In the genomic region with DNA sequence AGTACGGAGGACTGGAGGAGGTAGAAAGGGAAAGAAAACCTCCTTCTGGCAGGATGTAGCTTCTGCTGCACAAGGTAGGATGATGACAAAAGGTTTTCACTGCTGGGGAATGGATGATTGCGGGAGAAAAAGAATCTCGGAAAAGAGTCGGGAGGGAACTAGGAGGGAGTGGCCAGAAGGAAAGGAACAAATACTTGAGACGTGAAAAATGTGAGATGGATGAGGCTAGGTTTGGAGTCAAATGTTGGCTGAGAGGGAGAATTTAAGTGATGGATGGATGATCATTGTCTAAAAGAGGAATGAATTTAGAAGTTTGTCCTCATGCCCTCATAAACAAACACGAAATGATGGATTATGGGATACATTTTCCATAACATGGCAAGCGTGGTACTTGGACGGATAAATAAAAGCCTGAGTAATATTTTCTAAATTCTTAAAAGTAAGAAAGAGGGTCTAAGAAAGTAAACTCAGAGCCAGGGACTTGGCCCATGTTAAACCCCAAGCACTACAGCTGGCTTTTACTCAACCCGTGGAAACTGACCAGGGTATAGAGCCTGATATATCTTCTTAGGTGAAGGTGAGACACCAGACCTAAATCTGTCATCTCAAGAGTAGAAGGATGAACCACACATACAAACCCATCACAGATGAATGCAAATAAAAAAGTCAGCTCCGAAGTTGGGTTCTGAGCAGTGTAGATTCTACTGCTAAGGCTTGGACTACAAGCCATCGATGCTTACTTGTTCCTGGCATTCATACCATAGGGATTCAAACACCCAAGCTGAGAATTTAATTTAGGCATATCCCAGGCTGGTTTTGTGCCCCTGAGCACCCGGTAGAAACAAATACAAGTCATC, we compare ENCODE assay signal across 8 cellular contexts.
DNase-seq lines count a peak whose midpoint lies in the region; ATAC-seq and TF ChIP-seq lines count a peak whose summit lies in the region.

No MANE protein-coding gene starts in this region.

- ATAC-seq in T-cell (replicated peaks in 1 of 4) = no peak
- ATAC-seq in GM18867 (IDR thresholded peaks at IDR 0.05; ENCODE audit: unreplicated experiment) = no peak
- ATAC-seq in GM19023 (IDR thresholded peaks at IDR 0.05; ENCODE audit: unreplicated experiment) = no peak

- peaks cover 52 to 84% (median 60%) of the 10 kb centered on the region in 3 donors for H3K4me1 Mint-ChIP-seq in T-cell
- peaks cover 41% of the 10 kb centered on the region for H3K4me1 Mint-ChIP-seq in osteocyte (ENCODE audit: unreplicated experiment)

- CTCF ChIA-PET in T-cell (lab: Charles Lee) = interaction anchor here (0.6 to 3.3 kb wide), 18 partner anchors 11 to 1722 kb away, joined by 3 to 37 read pairs (median 5); a partner anchor contains a TSS

- H3K4me1 ChIP-seq in esophagus (ENCODE audit: control insufficient read depth in 2 of 2, insufficient read depth in 2 of 2, low read length in 1 of 2) = no peaks in the 10 kb centered on the region

- 10 to 14% methylated on average over 12 of the region's 12 CpGs for WGBS in esophagus, 2 donors

- TF ChIP-seq CTCF in C4-2B (conservative IDR thresholded peaks at IDR 0.05) (no peak), osteocyte (IDR thresholded peaks at IDR 0.05) (no peak)

- H3K27ac ChIP-seq in C4-2B (peak overlapping the region; percentile 96; the same call in 1 of the 2 replicates), esophagus (ENCODE audit: low read depth in 2 of 2, low read length in 1 of 2) (peak overlapping the region; percentile 89 to 93)

- peak overlapping the region; percentile 52 to 60 for H3K4me3 ChIP-seq in esophagus (ENCODE audit: low read depth in 1 of 2, low read length in 2 of 2)

- no peaks in the 10 kb centered on the region for H3K9me3 Mint-ChIP-seq in T-cell
- H3K9me3 Mint-ChIP-seq in osteocyte (ENCODE audit: unreplicated experiment) = no peaks in the 10 kb centered on the region

- H3K36me3 Mint-ChIP-seq in T-cell = peaks cover 16% of the 10 kb centered on the region
- peaks cover 9% of the 10 kb centered on the region for H3K36me3 Mint-ChIP-seq in osteocyte (ENCODE audit: unreplicated experiment)

- peak; percentile 37 for DNase-seq in HCEC 1CT
- peak in 1 of 34 experiments; percentile 36 for DNase-seq in T-cell
- DNase-seq in osteocyte (ENCODE audit: extremely low spot score, unreplicated experiment) = no peak
- no peak for DNase-seq in MV-4-11 (lab: John Stamatoyannopoulos, UW)

- no peaks in the 10 kb centered on the region for H3K9me3 ChIP-seq in esophagus (ENCODE audit: control insufficient read depth in 2 of 2, insufficient read depth in 1 of 2, low read depth in 1 of 2, low read length in 1 of 2)

- no peaks in the 10 kb centered on the region for H3K27me3 Mint-ChIP-seq in T-cell
- no peaks in the 10 kb centered on the region for H3K27me3 Mint-ChIP-seq in osteocyte (ENCODE audit: unreplicated experiment)

- H3K27me3 ChIP-seq in esophagus (ENCODE audit: control insufficient read depth in 1 of 2, insufficient read depth in 2 of 2, low read length in 2 of 2) = no peaks in the 10 kb centered on the region

- H3K4me3 Mint-ChIP-seq in T-cell (peak overlapping the region; percentile 91 to 98 (median 97)), osteocyte (ENCODE audit: unreplicated experiment) (peak overlapping the region; percentile 79)

- POLR2A ChIA-PET in T-cell (lab: Charles Lee) = interaction anchor here (0.5 to 8.2 kb wide), 54 partner anchors 8 to 1734 kb away, joined by 3 to 560 read pairs (median 11); partner anchors contain the start of gene HFE (in 1 of the 2)

- H3K27ac Mint-ChIP-seq in T-cell (peak overlapping the region; percentile 89 to 98), osteocyte (ENCODE audit: unreplicated experiment) (peak overlapping the region; percentile 92)

- H3K36me3 ChIP-seq in esophagus (ENCODE audit: control insufficient read depth in 2 of 2, insufficient read depth in 2 of 2, low read length in 1 of 2) = no peaks in the 10 kb centered on the region
